Comparison of ENCODE assay signal across 1 cellular context in genomic region chr11:75314771-75315438, GRCh38.
TF ChIP-seq lines count a peak whose summit lies in the region.

No MANE protein-coding gene starts in this region.

TF ChIP-seq in WTC11, 78 proteins besides CTCF, POLR2A, EP300 and RAD21 (continued from another document):
- TF ChIP-seq ARID4B (CRISPR knock-in tag; IDR thresholded peaks at IDR 0.05; ENCODE audit: borderline replicate concordance) (no peak), FOXP1 (CRISPR knock-in tag; IDR thresholded peaks at IDR 0.05; ENCODE audit: borderline replicate concordance) (no peak), TEAD1 (CRISPR knock-in tag; IDR thresholded peaks at IDR 0.05) (no peak), HMGA2 (CRISPR knock-in tag; IDR thresholded peaks at IDR 0.05) (no peak), ZNF317 (CRISPR knock-in tag; IDR thresholded peaks at IDR 0.05; ENCODE audit: borderline replicate concordance, low read depth) (no peak), NFATC4 (CRISPR knock-in tag; IDR thresholded peaks at IDR 0.05) (no peak), SMAD3 (CRISPR knock-in tag; IDR thresholded peaks at IDR 0.05; ENCODE audit: borderline replicate concordance) (no peak), ZSCAN18 (CRISPR knock-in tag; IDR thresholded peaks at IDR 0.05) (no peak), ZNF121 (CRISPR knock-in tag; IDR thresholded peaks at IDR 0.05) (no peak), ELF4 (CRISPR knock-in tag; IDR thresholded peaks at IDR 0.05; ENCODE audit: low read depth) (no peak), ZNF232 (CRISPR knock-in tag; IDR thresholded peaks at IDR 0.05) (no peak)
